Comparison of ENCODE assay signal across 8 cellular contexts in genomic region chr2:190649798-190650390, GRCh38. TPM values are rescaled to one million over a fixed set of nuclear protein-coding genes. Genes with fewer than 3 reads are reported as not detected.
DNase-seq lines count a peak whose midpoint lies in the region; ATAC-seq lines count a peak whose summit lies in the region.

No MANE protein-coding gene starts in this region.

- H3K4me3 ChIP-seq in Karpas-422 (ENCODE audit: low read length) = peak overlapping the region; percentile 86

- H3K4me1 Mint-ChIP-seq in activated CD4-positive, alpha-beta memory T cell treated with anti-CD3 and anti-CD28 coated beads for 36 hours (ENCODE audit: low read depth) = peaks cover 33% of the 10 kb centered on the region

- H3K9me2 ChIP-seq in Karpas-422 (replicated peaks; ENCODE audit: insufficient read depth, low read length) = no peaks in the 10 kb centered on the region

- peak overlapping the region; percentile 97 for H3K27ac Mint-ChIP-seq in activated CD4-positive, alpha-beta memory T cell treated with anti-CD3 and anti-CD28 coated beads for 36 hours

- peaks cover 9% of the 10 kb centered on the region for H3K36me3 Mint-ChIP-seq in activated CD4-positive, alpha-beta memory T cell treated with anti-CD3 and anti-CD28 coated beads for 36 hours

- no peak overlapping the region for H3K27ac ChIP-seq in Karpas-422 (ENCODE audit: low read length)

- intact Hi-C loops in activated CD4-positive, alpha-beta memory T cell treated with anti-CD3 and anti-CD28 coated beads for 36 hours (cut with micrococcal nuclease) = loop anchor here (1.0 to 5.0 kb wide), 6 partner anchors 28 to 242 kb away; partner anchors contain the start of genes MFSD6 and NEMP2

- H3K79me2 ChIP-seq in Karpas-422 (ENCODE audit: low read length) = peaks cover 6% of the 10 kb centered on the region; the same call in 1 of the 2 replicates

- H3K9ac ChIP-seq in Karpas-422 (ENCODE audit: low read length) = peak overlapping the region; percentile 79

- peak overlapping the region; percentile 92 for H2AFZ ChIP-seq in Karpas-422 (ENCODE audit: low read length)

- POLR2A ChIA-PET in activated CD4-positive, alpha-beta memory T cell treated with anti-CD3 and anti-CD28 coated beads for 36 hours (lab: Charles Lee) = interaction anchor here (0.8 to 12.0 kb wide), 9 partner anchors 13 to 243 kb away, joined by 3 to 110 read pairs (median 4); partner anchors contain the start of gene NEMP2

- H4K20me1 ChIP-seq in Karpas-422 (ENCODE audit: insufficient read depth, low read depth, low read length) = no peaks in the 10 kb centered on the region

- H3K27me3 ChIP-seq in Karpas-422 (ENCODE audit: low read length) = no peaks in the 10 kb centered on the region

- H3K36me3 ChIP-seq in Karpas-422 (ENCODE audit: insufficient read depth, low read length) = no peaks in the 10 kb centered on the region

- H3K4me2 ChIP-seq in Karpas-422 (ENCODE audit: low read depth, low read length, poor library complexity, severe bottlenecking) = peak overlapping the region; percentile 86

- H3K9me3 ChIP-seq in Karpas-422 (ENCODE audit: low read length) = no peaks in the 10 kb centered on the region

- DNase-seq in NCI-H1092 treated with DMSO at 0.1 percent for 48 hours (lab: John Stamatoyannopoulos, UW) (peak; percentile 11), NCI-H1092 (lab: John Stamatoyannopoulos, UW) (no peak), Karpas-422 (peak; percentile 63), globus pallidus (ENCODE audit: low spot score) (peak; percentile 65), pons (ENCODE audit: low spot score) (peak; percentile 77)
- DNase-seq in activated CD4-positive, alpha-beta memory T cell treated with anti-CD3 and anti-CD28 coated beads for 36 hours = no peak

- no peaks in the 10 kb centered on the region for H3K27me3 Mint-ChIP-seq in activated CD4-positive, alpha-beta memory T cell treated with anti-CD3 and anti-CD28 coated beads for 36 hours

- no peak for ATAC-seq in GM18502 (IDR thresholded peaks at IDR 0.05; ENCODE audit: poor library complexity, unreplicated experiment)
- no peak for ATAC-seq in HG02852 (IDR thresholded peaks at IDR 0.05; ENCODE audit: unreplicated experiment)

- CTCF ChIA-PET in activated CD4-positive, alpha-beta memory T cell treated with anti-CD3 and anti-CD28 coated beads for 36 hours (lab: Charles Lee) = interaction anchor here (0.9 to 2.6 kb wide), 3 partner anchors 29 to 267 kb away, joined by 3 to 27 read pairs (median 3); no protein-coding TSS in a partner anchor

- H3K4me1 ChIP-seq in Karpas-422 (ENCODE audit: low read length) = peaks cover 18% of the 10 kb centered on the region

- H3K4me3 Mint-ChIP-seq in activated CD4-positive, alpha-beta memory T cell treated with anti-CD3 and anti-CD28 coated beads for 36 hours = peak overlapping the region; percentile 84

- H3K9me3 Mint-ChIP-seq in activated CD4-positive, alpha-beta memory T cell treated with anti-CD3 and anti-CD28 coated beads for 36 hours = no peaks in the 10 kb centered on the region

RNA-seq across cellular contexts. Expression of gene NAB1, which starts 1.0 kb away (rescaled TPM):
- total RNA-seq in Karpas-422 (2014; rRNA removed; shearing (Covaris generic); ENCODE audit: low replicate concordance) = 15.7 and 19.6 TPM in 2 replicates
- 10 to 100 TPM; 48.7 to 51.5 TPM for total RNA-seq in activated CD4-positive, alpha-beta memory T cell treated with anti-CD3 and anti-CD28 coated beads for 36 hours

Comparison
In these comparisons a context has a peak if more than half of its experiments do, and no peak if none do; other contexts are left out.
1. DNase-seq: peak in NCI-H1092 treated with DMSO at 0.1 percent for 48 hours (single experiment), Karpas-422 (single experiment), globus pallidus (single experiment) and pons (single experiment); none in NCI-H1092 (single experiment) and activated CD4-positive, alpha-beta memory T cell treated with anti-CD3 and anti-CD28 coated beads for 36 hours (single experiment).